In genomic region chr17:56064506-56064905, GRCh38 we compare ENCODE assay signal across 2 cellular contexts.
TF ChIP-seq lines count a peak whose summit lies in the region.

No MANE protein-coding gene starts in this region.

TF ChIP-seq in GM23338, 12 proteins besides CTCF, POLR2A, EP300 and RAD21 (continued from another document):
- TF ChIP-seq, protein P1, sequence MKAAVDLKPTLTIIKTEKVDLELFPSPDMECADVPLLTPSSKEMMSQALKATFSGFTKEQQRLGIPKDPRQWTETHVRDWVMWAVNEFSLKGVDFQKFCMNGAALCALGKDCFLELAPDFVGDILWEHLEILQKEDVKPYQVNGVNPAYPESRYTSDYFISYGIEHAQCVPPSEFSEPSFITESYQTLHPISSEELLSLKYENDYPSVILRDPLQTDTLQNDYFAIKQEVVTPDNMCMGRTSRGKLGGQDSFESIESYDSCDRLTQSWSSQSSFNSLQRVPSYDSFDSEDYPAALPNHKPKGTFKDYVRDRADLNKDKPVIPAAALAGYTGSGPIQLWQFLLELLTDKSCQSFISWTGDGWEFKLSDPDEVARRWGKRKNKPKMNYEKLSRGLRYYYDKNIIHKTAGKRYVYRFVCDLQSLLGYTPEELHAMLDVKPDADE (IDR thresholded peaks at IDR 0.05) = no peak
- TF ChIP-seq NANOG (IDR thresholded peaks at IDR 0.05; ENCODE audit: borderline replicate concordance) = no peak
- no peak for TF ChIP-seq ZNF462 (CRISPR knock-in tag; IDR thresholded peaks at IDR 0.05)
- no peak for TF ChIP-seq EZH2 (IDR thresholded peaks at IDR 0.05; ENCODE audit: low read depth, unreplicated experiment)
- TF ChIP-seq ZNF331 (CRISPR knock-in tag; IDR thresholded peaks at IDR 0.05; ENCODE audit: low read depth) = no peak
- TF ChIP-seq CREB1 (CRISPR knock-in tag; IDR thresholded peaks at IDR 0.05; ENCODE audit: low read depth) = no peak
- TF ChIP-seq, protein P2, sequence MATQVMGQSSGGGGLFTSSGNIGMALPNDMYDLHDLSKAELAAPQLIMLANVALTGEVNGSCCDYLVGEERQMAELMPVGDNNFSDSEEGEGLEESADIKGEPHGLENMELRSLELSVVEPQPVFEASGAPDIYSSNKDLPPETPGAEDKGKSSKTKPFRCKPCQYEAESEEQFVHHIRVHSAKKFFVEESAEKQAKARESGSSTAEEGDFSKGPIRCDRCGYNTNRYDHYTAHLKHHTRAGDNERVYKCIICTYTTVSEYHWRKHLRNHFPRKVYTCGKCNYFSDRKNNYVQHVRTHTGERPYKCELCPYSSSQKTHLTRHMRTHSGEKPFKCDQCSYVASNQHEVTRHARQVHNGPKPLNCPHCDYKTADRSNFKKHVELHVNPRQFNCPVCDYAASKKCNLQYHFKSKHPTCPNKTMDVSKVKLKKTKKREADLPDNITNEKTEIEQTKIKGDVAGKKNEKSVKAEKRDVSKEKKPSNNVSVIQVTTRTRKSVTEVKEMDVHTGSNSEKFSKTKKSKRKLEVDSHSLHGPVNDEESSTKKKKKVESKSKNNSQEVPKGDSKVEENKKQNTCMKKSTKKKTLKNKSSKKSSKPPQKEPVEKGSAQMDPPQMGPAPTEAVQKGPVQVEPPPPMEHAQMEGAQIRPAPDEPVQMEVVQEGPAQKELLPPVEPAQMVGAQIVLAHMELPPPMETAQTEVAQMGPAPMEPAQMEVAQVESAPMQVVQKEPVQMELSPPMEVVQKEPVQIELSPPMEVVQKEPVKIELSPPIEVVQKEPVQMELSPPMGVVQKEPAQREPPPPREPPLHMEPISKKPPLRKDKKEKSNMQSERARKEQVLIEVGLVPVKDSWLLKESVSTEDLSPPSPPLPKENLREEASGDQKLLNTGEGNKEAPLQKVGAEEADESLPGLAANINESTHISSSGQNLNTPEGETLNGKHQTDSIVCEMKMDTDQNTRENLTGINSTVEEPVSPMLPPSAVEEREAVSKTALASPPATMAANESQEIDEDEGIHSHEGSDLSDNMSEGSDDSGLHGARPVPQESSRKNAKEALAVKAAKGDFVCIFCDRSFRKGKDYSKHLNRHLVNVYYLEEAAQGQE (IDR thresholded peaks at IDR 0.05; ENCODE audit: unreplicated experiment) = no peak

TF ChIP-seq in H1, 55 proteins besides CTCF, POLR2A, EP300 and RAD21:
- TF ChIP-seq, protein P3, sequence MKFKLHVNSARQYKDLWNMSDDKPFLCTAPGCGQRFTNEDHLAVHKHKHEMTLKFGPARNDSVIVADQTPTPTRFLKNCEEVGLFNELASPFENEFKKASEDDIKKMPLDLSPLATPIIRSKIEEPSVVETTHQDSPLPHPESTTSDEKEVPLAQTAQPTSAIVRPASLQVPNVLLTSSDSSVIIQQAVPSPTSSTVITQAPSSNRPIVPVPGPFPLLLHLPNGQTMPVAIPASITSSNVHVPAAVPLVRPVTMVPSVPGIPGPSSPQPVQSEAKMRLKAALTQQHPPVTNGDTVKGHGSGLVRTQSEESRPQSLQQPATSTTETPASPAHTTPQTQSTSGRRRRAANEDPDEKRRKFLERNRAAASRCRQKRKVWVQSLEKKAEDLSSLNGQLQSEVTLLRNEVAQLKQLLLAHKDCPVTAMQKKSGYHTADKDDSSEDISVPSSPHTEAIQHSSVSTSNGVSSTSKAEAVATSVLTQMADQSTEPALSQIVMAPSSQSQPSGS (IDR thresholded peaks at IDR 0.05; ENCODE audit: low read length) = no peak
- TF ChIP-seq HDAC6 (IDR thresholded peaks at IDR 0.05; ENCODE audit: low read depth, low read length) (no peak), BRCA1 (IDR thresholded peaks at IDR 0.05; ENCODE audit: low read depth, low read length) (no peak), CTBP2 (IDR thresholded peaks at IDR 0.05; ENCODE audit: borderline replicate concordance, insufficient read depth, insufficient read length, low read length) (no peak), CHD7 (IDR thresholded peaks at IDR 0.05; ENCODE audit: insufficient replicate concordance, low read length) (no peak), SRF (IDR thresholded peaks at IDR 0.05; ENCODE audit: low read depth, low read length) (no peak), TCF12 (IDR thresholded peaks at IDR 0.05; ENCODE audit: low read depth, low read length) (0 out of 2 replicates have a peak, but pooled peaks have one; percentile 27), RNF2 (IDR thresholded peaks at IDR 0.05; ENCODE audit: borderline replicate concordance, low read depth, low read length, missing control alignments, poor library complexity, severe bottlenecking) (no peak), ZNF274 (IDR thresholded peaks at IDR 0.05; ENCODE audit: borderline replicate concordance, extremely low read depth, low read length) (no peak), YY1 (IDR thresholded peaks at IDR 0.05; ENCODE audit: low read depth, low read length) (no peak), NANOG (IDR thresholded peaks at IDR 0.05; ENCODE audit: insufficient read depth, low read depth, low read length, poor library complexity, severe bottlenecking) (peak; percentile 19), RBBP5 (IDR thresholded peaks at IDR 0.05; ENCODE audit: borderline replicate concordance, low read depth, low read length) (no peak), SP2 (IDR thresholded peaks at IDR 0.05; ENCODE audit: low read length) (no peak), TEAD4 (IDR thresholded peaks at IDR 0.05; ENCODE audit: low read depth, low read length) (no peak), FOSL1 (IDR thresholded peaks at IDR 0.05; ENCODE audit: insufficient read depth, low read depth, low read length) (no peak), EGR1 (IDR thresholded peaks at IDR 0.05; ENCODE audit: borderline replicate concordance, low read depth, low read length) (no peak), TAF7 (optimal IDR thresholded peaks at IDR 0.05; ENCODE audit: borderline replicate concordance, low read depth, low read length) (no peak)
